1 cellular context compared by ENCODE assay signal in the genomic region with DNA sequence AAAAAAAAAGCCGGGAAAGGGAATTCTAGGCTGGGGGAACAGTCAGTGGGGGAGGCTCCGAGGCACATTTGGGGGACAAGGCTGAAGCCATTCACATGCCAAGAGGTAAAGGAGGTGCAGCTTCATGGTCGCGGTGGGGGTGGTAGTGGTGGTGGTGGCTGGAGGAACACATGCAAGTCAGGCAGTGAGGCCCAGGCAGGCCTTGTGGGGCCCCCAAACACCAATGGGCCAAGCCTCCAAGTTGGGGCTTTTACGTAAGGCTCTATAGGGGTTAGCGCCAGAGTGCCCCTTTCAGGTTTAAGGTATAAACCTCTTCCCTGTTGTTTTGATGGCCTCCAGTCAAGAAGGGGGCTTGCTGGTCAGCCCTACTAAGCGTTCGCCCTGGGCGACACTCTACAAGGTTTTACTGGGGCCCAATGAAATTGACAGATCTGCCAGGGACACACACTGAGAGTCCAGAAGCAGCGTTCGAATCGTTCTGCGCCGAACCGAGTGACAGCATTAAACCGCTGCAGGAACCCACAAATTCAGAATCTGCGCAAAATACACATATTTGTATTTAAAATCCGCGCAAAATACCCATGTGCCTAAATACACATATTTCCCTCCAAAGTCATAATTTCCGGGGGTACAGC.
TF ChIP-seq lines count a peak whose summit lies in the region.

No MANE protein-coding gene starts in this region.

TF ChIP-seq in IMR-90, 13 proteins besides CTCF, POLR2A, EP300 and RAD21 (continued from another document):
- TF ChIP-seq, protein P1, sequence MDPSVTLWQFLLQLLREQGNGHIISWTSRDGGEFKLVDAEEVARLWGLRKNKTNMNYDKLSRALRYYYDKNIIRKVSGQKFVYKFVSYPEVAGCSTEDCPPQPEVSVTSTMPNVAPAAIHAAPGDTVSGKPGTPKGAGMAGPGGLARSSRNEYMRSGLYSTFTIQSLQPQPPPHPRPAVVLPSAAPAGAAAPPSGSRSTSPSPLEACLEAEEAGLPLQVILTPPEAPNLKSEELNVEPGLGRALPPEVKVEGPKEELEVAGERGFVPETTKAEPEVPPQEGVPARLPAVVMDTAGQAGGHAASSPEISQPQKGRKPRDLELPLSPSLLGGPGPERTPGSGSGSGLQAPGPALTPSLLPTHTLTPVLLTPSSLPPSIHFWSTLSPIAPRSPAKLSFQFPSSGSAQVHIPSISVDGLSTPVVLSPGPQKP (IDR thresholded peaks at IDR 0.05; ENCODE audit: borderline replicate concordance, low read depth, low read length) = no peak
- TF ChIP-seq SMC3 (IDR thresholded peaks at IDR 0.05; ENCODE audit: low read depth, low read length) = no peak
- no peak for TF ChIP-seq MAFK (IDR thresholded peaks at IDR 0.05; ENCODE audit: low read depth, low read length)
- TF ChIP-seq MXI1 (IDR thresholded peaks at IDR 0.05; ENCODE audit: borderline replicate concordance, low read depth, low read length) = no peak
- TF ChIP-seq, protein P2, sequence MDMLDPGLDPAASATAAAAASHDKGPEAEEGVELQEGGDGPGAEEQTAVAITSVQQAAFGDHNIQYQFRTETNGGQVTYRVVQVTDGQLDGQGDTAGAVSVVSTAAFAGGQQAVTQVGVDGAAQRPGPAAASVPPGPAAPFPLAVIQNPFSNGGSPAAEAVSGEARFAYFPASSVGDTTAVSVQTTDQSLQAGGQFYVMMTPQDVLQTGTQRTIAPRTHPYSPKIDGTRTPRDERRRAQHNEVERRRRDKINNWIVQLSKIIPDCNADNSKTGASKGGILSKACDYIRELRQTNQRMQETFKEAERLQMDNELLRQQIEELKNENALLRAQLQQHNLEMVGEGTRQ (IDR thresholded peaks at IDR 0.05; ENCODE audit: low read depth, low read length) = no peak
- no peak for TF ChIP-seq RCOR1 (IDR thresholded peaks at IDR 0.05; ENCODE audit: insufficient replicate concordance, low read length)
